In the genomic region with DNA sequence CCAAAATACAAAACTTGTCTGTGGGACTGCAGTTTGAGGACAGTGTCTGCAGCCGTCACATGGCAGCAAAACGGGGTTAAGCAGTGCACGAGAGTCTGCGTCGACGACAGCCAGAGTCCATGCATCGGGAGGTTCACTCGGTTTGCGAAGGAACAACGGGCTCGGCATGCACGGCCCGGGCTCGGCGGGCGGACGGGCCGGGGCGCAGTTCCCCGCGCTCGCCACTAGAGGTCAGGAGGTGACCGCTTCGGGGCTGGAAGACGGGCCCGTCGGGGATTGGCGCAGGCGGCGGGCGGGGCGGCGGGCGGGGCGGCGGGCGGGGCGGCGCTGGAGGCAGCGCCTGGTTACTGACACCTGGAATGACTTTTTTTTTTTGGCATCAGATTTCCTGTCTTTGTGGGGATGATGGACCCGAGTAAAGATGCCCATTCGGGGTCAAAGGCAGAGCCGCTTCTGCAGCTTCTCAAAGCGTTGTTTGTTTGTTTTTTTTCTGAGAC, we compare ENCODE assay signal across 8 cellular contexts. TPM values are rescaled to one million over a fixed set of nuclear protein-coding genes. Genes with fewer than 3 reads are reported as not detected.
A peak's percentile ranks its signal among the peaks of the same experiment; 100 is the strongest.
DNase-seq lines count a peak whose midpoint lies in the region; ATAC-seq and TF ChIP-seq lines count a peak whose summit lies in the region.

No MANE protein-coding gene starts in this region.

- CTCF ChIA-PET in naive thymus-derived CD4-positive, alpha-beta T cell (lab: Charles Lee): interaction anchor here (0.9 kb wide), 1 partner anchor 240 kb away, joined by 3 read pairs; no protein-coding TSS in a partner anchor

- peaks cover 0 to 6% (median 3%) of the 10 kb centered on the region in 7 donors for H3K4me1 Mint-ChIP-seq in naive thymus-derived CD4-positive, alpha-beta T cell

- H3K9me3 Mint-ChIP-seq in naive thymus-derived CD4-positive, alpha-beta T cell: no peaks in the 10 kb centered on the region

- no peaks in the 10 kb centered on the region for H4K20me1 ChIP-seq in OCI-LY3 (ENCODE audit: insufficient read depth, low read length)

- H3K4me3 Mint-ChIP-seq in naive thymus-derived CD4-positive, alpha-beta T cell: peak overlapping the region in 1 of 10 donors; percentile 60

- H3K79me2 ChIP-seq in OCI-LY3 (ENCODE audit: low read length): no peaks in the 10 kb centered on the region

- no peaks in the 10 kb centered on the region for H3K36me3 ChIP-seq in OCI-LY3 (replicated peaks; ENCODE audit: low read depth, low read length)
- no peaks in the 10 kb centered on the region for H3K36me3 ChIP-seq in naive thymus-derived CD4-positive, alpha-beta T cell (ENCODE audit: control insufficient read depth in 2 of 3, insufficient read depth in 3 of 3, low read length in 3 of 3)

- ATAC-seq in HG03135 (IDR thresholded peaks at IDR 0.05; ENCODE audit: unreplicated experiment): peak; percentile 55
- peak; percentile 98 for ATAC-seq in naive thymus-derived CD4-positive, alpha-beta T cell
- no peak for ATAC-seq in GM18520 (IDR thresholded peaks at IDR 0.05; ENCODE audit: unreplicated experiment)

- peak; percentile 61 for TF ChIP-seq CTCF in OCI-LY3 (IDR thresholded peaks at IDR 0.05; ENCODE audit: low read depth, low read length)
- peak; percentile 64 for TF ChIP-seq CTCF in epithelial cell of proximal tubule (conservative IDR thresholded peaks at IDR 0.05; ENCODE audit: low read depth, low read length)

- no peaks in the 10 kb centered on the region for H3K27me3 ChIP-seq in OCI-LY3 (ENCODE audit: low read depth, low read length)
- no peaks in the 10 kb centered on the region for H3K27me3 ChIP-seq in naive thymus-derived CD4-positive, alpha-beta T cell (ENCODE audit: control insufficient read depth in 2 of 2, insufficient read depth in 2 of 2, low read length in 2 of 2)

- H3K4me1 ChIP-seq in OCI-LY3 (ENCODE audit: low read length): no peaks in the 10 kb centered on the region
- peaks cover 0 to 4% of the 10 kb centered on the region in 2 donors for H3K4me1 ChIP-seq in naive thymus-derived CD4-positive, alpha-beta T cell (ENCODE audit: control insufficient read depth in 2 of 2, insufficient read depth in 2 of 2, low read length in 2 of 2)

- H3K27ac Mint-ChIP-seq in naive thymus-derived CD4-positive, alpha-beta T cell: no peak overlapping the region

- H3K4me3 ChIP-seq in OCI-LY3 (ENCODE audit: low read length) (no peak overlapping the region), epithelial cell of proximal tubule (ENCODE audit: low read depth, low read length) (no peak overlapping the region)
- H3K4me3 ChIP-seq in naive thymus-derived CD4-positive, alpha-beta T cell (ENCODE audit: low read length): no peak overlapping the region

- no peak overlapping the region for H3K27ac ChIP-seq in OCI-LY3 (ENCODE audit: low read length)
- no peak overlapping the region for H3K27ac ChIP-seq in naive thymus-derived CD4-positive, alpha-beta T cell (ENCODE audit: low read depth, low read length)

- H3K9ac ChIP-seq in OCI-LY3 (ENCODE audit: low read length): no peak overlapping the region

- no peak overlapping the region for H2AFZ ChIP-seq in OCI-LY3 (ENCODE audit: low read depth, low read length)

- H3K4me2 ChIP-seq in OCI-LY3 (ENCODE audit: low read length): peak overlapping the region; percentile 58

- peaks cover 0 to 12% (median 0%) of the 10 kb centered on the region in 5 donors for H3K27me3 Mint-ChIP-seq in naive thymus-derived CD4-positive, alpha-beta T cell

- no peaks in the 10 kb centered on the region for H3K36me3 Mint-ChIP-seq in naive thymus-derived CD4-positive, alpha-beta T cell

- H3K9me3 ChIP-seq in OCI-LY3 (ENCODE audit: insufficient read depth, low read length): no peaks in the 10 kb centered on the region
- no peaks in the 10 kb centered on the region for H3K9me3 ChIP-seq in naive thymus-derived CD4-positive, alpha-beta T cell (ENCODE audit: control insufficient read depth in 2 of 3, low read length in 3 of 3)

- DNase-seq in DMS153 (lab: John Stamatoyannopoulos, UW) (peak; percentile 18), activated T-cell treated with anti-CD3 and anti-CD28 coated beads for 24 hours (ENCODE audit: low read depth) (peak; percentile 88), epithelial cell of proximal tubule (ENCODE audit: low read depth) (no peak)
- DNase-seq in naive thymus-derived CD4-positive, alpha-beta T cell: peak; percentile 72 to 94 (median 82)
- peak; percentile 74 to 82 for DNase-seq in stimulated activated CD8-positive, alpha-beta memory T cell treated with anti-CD3 and anti-CD28 coated beads, Interleukin-7, amount 100 ng/mL, for 1 hour (ENCODE audit: low read depth in 2 of 2)

- POLR2A ChIA-PET in naive thymus-derived CD4-positive, alpha-beta T cell (lab: Charles Lee): no interaction called here

- intact Hi-C loops in naive thymus-derived CD4-positive, alpha-beta T cell (cut with micrococcal nuclease): loop anchor here (2.0 to 5.0 kb wide), 4 partner anchors 243 to 853 kb away; partner anchors contain the start of gene TIMM22 (in 2 of the 2)

RNA-seq across cellular contexts. Expression of gene SCGB1C2, which starts 6.5 kb away (rescaled TPM):
- total RNA-seq in epithelial cell of proximal tubule: not detected in 2 replicates
- not detected for total RNA-seq in naive thymus-derived CD4-positive, alpha-beta T cell
- not detected for polyA plus RNA-seq in naive thymus-derived CD4-positive, alpha-beta T cell

RNA-seq across cellular contexts. Expression of gene DOC2B, which starts 37.6 kb away (rescaled TPM):
- 18.1 and 29.7 TPM in 2 replicates for total RNA-seq in epithelial cell of proximal tubule
- total RNA-seq in naive thymus-derived CD4-positive, alpha-beta T cell: under 1 TPM in 3 of 5 experiments, not detected in 2; 0.24 to 0.58 (median 0.27) TPM
- not detected for polyA plus RNA-seq in naive thymus-derived CD4-positive, alpha-beta T cell

Comparison
In these comparisons a context has a peak if more than half of its experiments do, and no peak if none do; other contexts are left out.
1. RNA of gene DOC2B, which starts 37.6 kb away (total RNA-seq): 18.1 to 29.7 TPM in epithelial cell of proximal tubule; 0.24 to 0.58 TPM in naive thymus-derived CD4-positive, alpha-beta T cell; every median in the first group is over 10 times any median in the second.